In the genomic region with DNA sequence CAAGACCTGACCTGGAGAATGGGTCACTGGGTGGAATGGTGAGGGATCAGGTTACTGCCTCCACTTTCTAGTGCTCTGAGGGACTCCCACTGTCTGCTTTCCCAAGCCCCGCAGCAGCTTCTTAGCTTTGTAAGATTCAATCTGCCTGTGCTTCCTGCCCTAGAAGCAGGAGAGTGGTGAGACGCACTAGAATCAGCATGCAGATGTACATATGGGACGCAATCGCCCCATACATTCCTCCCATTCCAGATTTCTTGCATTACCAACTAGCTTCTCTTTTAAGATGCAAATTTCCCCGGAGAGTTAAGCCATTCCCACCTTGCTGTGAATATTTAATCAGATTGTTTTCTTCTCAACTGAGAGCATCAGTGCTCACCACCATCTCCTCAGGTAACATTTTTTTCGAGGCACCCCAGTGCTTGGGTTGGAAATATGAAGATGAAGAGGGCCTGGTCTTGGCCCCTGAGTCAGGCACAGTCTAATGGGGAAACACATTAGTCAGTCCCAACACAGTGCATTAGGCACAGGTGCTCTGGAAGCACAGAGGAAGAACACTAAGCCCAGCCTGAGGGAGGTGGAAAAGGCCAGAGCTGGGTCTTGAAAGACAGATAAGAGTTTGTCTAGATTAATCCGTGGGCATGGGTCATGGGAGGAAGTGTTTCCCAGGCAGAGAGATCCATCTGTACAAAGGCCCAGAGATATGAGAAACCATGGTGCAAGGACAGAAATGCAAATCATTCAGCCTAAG, we compare ENCODE assay signal across 27 cellular contexts.
DNase-seq lines count a peak whose midpoint lies in the region; ATAC-seq, FAIRE-seq and TF ChIP-seq lines count a peak whose summit lies in the region.
"Had no signal": no experiment of that assay in that cellular context is flagged by ENCODE, and none has a peak within 500 bp of the region (broad histone marks: within the 10 kb centered on the region; RNA-seq: fewer than 3 reads in every experiment).

No MANE protein-coding gene starts in this region.

- no peak overlapping the region for H3K4me2 ChIP-seq in smooth muscle cell

- H3K27me3 ChIP-seq in HUES6 (ENCODE audit: control insufficient read depth, insufficient read depth, low read length) (no peaks in the 10 kb centered on the region; the same call in 1 of the 2 replicates), adipocyte (replicated peaks; ENCODE audit: control insufficient read depth, insufficient read depth, low read length) (no peaks in the 10 kb centered on the region), iPS-15b (ENCODE audit: control insufficient read depth, insufficient read depth, low read length) (no peaks in the 10 kb centered on the region), smooth muscle cell (ENCODE audit: low read depth) (no peaks in the 10 kb centered on the region)
- H3K27me3 ChIP-seq: foreskin keratinocyte, MG63 had no signal

- peak overlapping the region; percentile 7; the same call in 1 of the 2 replicates for H3K4me3 ChIP-seq in HUES6 (ENCODE audit: low read depth, low read length)
- H3K4me3 ChIP-seq in adipocyte (ENCODE audit: low read length), result no peak overlapping the region
- H3K4me3 ChIP-seq in iPS-15b (ENCODE audit: low read depth, low read length), result no peak overlapping the region
- H3K4me3 ChIP-seq in smooth muscle cell, result no peak overlapping the region
- H3K4me3 ChIP-seq: MG63, psoas muscle, skin epidermis had no signal

- H3K27ac ChIP-seq in HUES6 (ENCODE audit: low read depth, low read length) (peak overlapping the region; percentile 84), smooth muscle cell (ENCODE audit: low read depth) (peak overlapping the region; percentile 19)
- H3K27ac ChIP-seq: epithelial cell of prostate, foreskin keratinocyte, psoas muscle, skin epidermis had no signal

- H3K9ac ChIP-seq in HUES6 (ENCODE audit: low read length) (peak overlapping the region; percentile 67), adipocyte (ENCODE audit: low read length) (no peak overlapping the region), iPS-15b (ENCODE audit: low read depth, low read length) (peak overlapping the region; percentile 41), smooth muscle cell (ENCODE audit: low read depth) (no peak overlapping the region)

- H3K4me1 ChIP-seq in HUES6 (ENCODE audit: control insufficient read depth, insufficient read depth, low read length), result peaks cover 70% of the 10 kb centered on the region
- H3K4me1 ChIP-seq in adipocyte (ENCODE audit: control insufficient read depth, insufficient read depth, low read length), result peaks cover 17% of the 10 kb centered on the region
- H3K4me1 ChIP-seq in iPS-15b (ENCODE audit: control insufficient read depth, insufficient read depth, low read length), result peaks cover 50% of the 10 kb centered on the region
- H3K4me1 ChIP-seq in smooth muscle cell (ENCODE audit: low read depth), result peaks cover 19% of the 10 kb centered on the region
- H3K4me1 ChIP-seq: foreskin keratinocyte, psoas muscle had no signal

- 12% methylated on average over 7 of the region's 7 CpGs for WGBS in smooth muscle cell (ENCODE audit: low lambda C conversion rate)

- no peak for TF ChIP-seq CTCF in smooth muscle cell (IDR thresholded peaks at IDR 0.05; ENCODE audit: borderline replicate concordance, insufficient read depth, poor library complexity, severe bottlenecking)

- H3K9me3 ChIP-seq in HUES6 (ENCODE audit: control insufficient read depth, insufficient read depth, low read depth, low read length) (no peaks in the 10 kb centered on the region), adipocyte (ENCODE audit: control insufficient read depth, low read length) (no peaks in the 10 kb centered on the region), iPS-15b (ENCODE audit: control insufficient read depth, insufficient read depth, low read length) (no peaks in the 10 kb centered on the region), smooth muscle cell (replicated peaks; ENCODE audit: low read depth) (no peaks in the 10 kb centered on the region)
- H3K9me3 ChIP-seq: MG63, psoas muscle had no signal

- no peaks in the 10 kb centered on the region for H3K79me2 ChIP-seq in smooth muscle cell (ENCODE audit: low read depth)

- H3K36me3 ChIP-seq in HUES6 (ENCODE audit: control insufficient read depth, insufficient read depth, low read length) (no peaks in the 10 kb centered on the region), adipocyte (ENCODE audit: control insufficient read depth, insufficient read depth, low read length, severe bottlenecking) (no peaks in the 10 kb centered on the region), iPS-15b (ENCODE audit: control insufficient read depth, insufficient read depth, low read length) (no peaks in the 10 kb centered on the region), smooth muscle cell (ENCODE audit: low read depth) (no peaks in the 10 kb centered on the region)
- H3K36me3 ChIP-seq: MG63 had no signal

- no peak overlapping the region for H2AFZ ChIP-seq in smooth muscle cell (ENCODE audit: low read depth)

- FAIRE-seq in urothelium cell line (lab: Jason Lieb, UNC), result no peak
- FAIRE-seq: GM12892 had no signal

- H4K20me1 ChIP-seq in smooth muscle cell (ENCODE audit: low read depth), result no peaks in the 10 kb centered on the region

- DNase-seq in adipocyte (ENCODE audit: low read depth), result peak; percentile 28
- no peak for DNase-seq in smooth muscle cell (lab: John Stamatoyannopoulos, UW; ENCODE audit: unreplicated experiment)
- DNase-seq in T-helper 9 cell, result no peak
- DNase-seq in urothelium cell line (ENCODE audit: low spot score), result no peak
- DNase-seq: activated CD4-positive, CD25-positive, alpha-beta regulatory T cell; activated CD8-positive, alpha-beta T cell treated with anti-CD3 and anti-CD28 coated beads for 36 hours; activated gamma-delta T cell treated with Interleukin-2 at 50 U/mL for 16 hours; CD4-positive, alpha-beta memory T cell; DMS153; hypothalamus; left colon; NCI-H1417 treated with DMSO at 0.1 percent for 48 hours; NCI-H2107; NCI-H510A treated with DMSO at 0.1 percent for 48 hours; psoas muscle; SHP77 treated with DMSO at 0.1 percent for 48 hours; stimulated activated CD4-positive, alpha-beta T cell treated with anti-CD3 and anti-CD28 coated beads, Interleukin-2, amount 100 ng/mL, for 48 hours; T-helper 1 cell had no signal

- no peaks in the 10 kb centered on the region for H3F3A ChIP-seq in smooth muscle cell (ENCODE audit: low read depth)

- ATAC-seq in GM18519 (IDR thresholded peaks at IDR 0.05; ENCODE audit: low FRiP score, unreplicated experiment) (no peak), HG03025 (IDR thresholded peaks at IDR 0.05; ENCODE audit: low FRiP score, unreplicated experiment) (no peak)
- ATAC-seq: activated CD8-positive, alpha-beta T cell treated with anti-CD3 and anti-CD28 coated beads for 36 hours; left colon; psoas muscle had no signal

Comparison
In these comparisons a context has a peak if more than half of its experiments do, and no peak if none do; other contexts are left out.
1. H3K9ac ChIP-seq: peak in HUES6 (single experiment) and iPS-15b (single experiment); none in adipocyte (single experiment) and smooth muscle cell (single experiment).